Comparison of ENCODE assay signal across 14 cellular contexts in the genomic region with DNA sequence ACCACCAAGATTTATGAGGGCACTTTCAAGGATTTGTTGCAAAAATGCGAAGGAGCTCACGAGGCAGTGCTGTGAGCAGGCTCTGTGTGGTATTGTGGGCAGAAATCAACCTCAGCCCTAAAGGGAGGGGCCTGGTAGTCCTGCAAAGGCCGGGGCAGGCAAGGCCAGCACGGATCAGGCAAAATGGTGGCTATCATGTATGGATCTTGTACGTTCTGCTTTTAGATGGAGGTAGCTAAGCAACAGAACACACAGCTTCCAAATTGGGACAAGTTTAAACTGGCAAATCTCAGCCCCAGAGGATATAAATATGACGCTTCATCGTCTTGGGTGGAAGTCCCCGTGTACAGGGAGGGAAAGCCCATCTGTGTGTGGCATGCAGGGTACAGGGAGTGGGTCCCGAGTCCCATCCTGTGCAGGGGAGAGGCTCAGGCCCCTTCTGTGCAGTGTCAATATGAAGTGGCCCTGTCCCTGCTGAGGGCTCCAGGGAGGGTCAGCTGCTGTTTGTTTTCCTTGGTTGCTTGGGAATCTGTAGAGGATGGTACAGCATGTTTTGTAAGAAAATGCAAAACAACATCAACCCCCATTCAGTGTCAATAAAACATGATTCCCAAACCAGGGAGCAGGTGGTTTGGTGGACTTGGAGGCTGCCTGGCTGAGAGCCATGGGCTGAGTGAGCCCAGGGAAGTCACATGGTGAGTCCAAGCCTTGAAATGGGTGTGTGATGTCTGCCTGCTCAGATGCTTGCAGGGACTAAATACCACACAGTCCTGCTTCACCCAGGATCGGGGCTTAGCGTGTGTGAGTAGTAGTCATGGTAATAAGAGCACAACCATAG.
DNase-seq lines count a peak whose midpoint lies in the region; ATAC-seq and TF ChIP-seq lines count a peak whose summit lies in the region.
"Had no signal": no experiment of that assay in that cellular context is flagged by ENCODE, and none has a peak within 500 bp of the region (broad histone marks: within the 10 kb centered on the region; RNA-seq: fewer than 3 reads in every experiment).

No MANE protein-coding gene starts in this region.

- peak overlapping the region; percentile 46 for H3K4me3 Mint-ChIP-seq in neural progenitor cell
- H3K4me3 Mint-ChIP-seq: CD14-positive monocyte, memory B cell had no signal

- H2AFZ ChIP-seq in neural progenitor cell (replicated peaks) = no peak overlapping the region

- H3K4me1 ChIP-seq in neural progenitor cell = no peaks in the 10 kb centered on the region

- no peaks in the 10 kb centered on the region for H3K79me2 ChIP-seq in neural progenitor cell (ENCODE audit: low read depth)

- H3K4me1 Mint-ChIP-seq in neural progenitor cell = peaks cover 9% of the 10 kb centered on the region
- H3K4me1 Mint-ChIP-seq: CD14-positive monocyte, memory B cell had no signal

- no peak overlapping the region for H3K9ac ChIP-seq in neural progenitor cell

- H3K9me3 Mint-ChIP-seq in neural progenitor cell = no peaks in the 10 kb centered on the region
- H3K9me3 Mint-ChIP-seq: CD14-positive monocyte, memory B cell had no signal

- no peak overlapping the region for H3K4me3 ChIP-seq in neural progenitor cell
- H3K4me3 ChIP-seq: SK-N-MC had no signal

- no peaks in the 10 kb centered on the region for H4K20me1 ChIP-seq in neural progenitor cell (ENCODE audit: low read depth)

- H3K4me2 ChIP-seq in neural progenitor cell = no peak overlapping the region

- H3K27ac ChIP-seq in neural progenitor cell = no peak overlapping the region
- H3K27ac ChIP-seq: SK-N-MC had no signal

- H3K27me3 Mint-ChIP-seq in neural progenitor cell (ENCODE audit: insufficient read depth, low read depth) = peaks cover 9% of the 10 kb centered on the region

- no peaks in the 10 kb centered on the region for H3K36me3 Mint-ChIP-seq in neural progenitor cell
- H3K36me3 Mint-ChIP-seq: CD14-positive monocyte, memory B cell had no signal

- no peak for ATAC-seq in HG03025 (IDR thresholded peaks at IDR 0.05; ENCODE audit: low FRiP score, unreplicated experiment)

- H3K9me3 ChIP-seq in neural progenitor cell (ENCODE audit: low read depth) = no peaks in the 10 kb centered on the region

- H3K27me3 ChIP-seq in neural progenitor cell = no peaks in the 10 kb centered on the region

- no peaks in the 10 kb centered on the region for H3K36me3 ChIP-seq in neural progenitor cell

- H3K27ac Mint-ChIP-seq in neural progenitor cell = no peak overlapping the region
- H3K27ac Mint-ChIP-seq: CD14-positive monocyte, memory B cell had no signal

- DNase-seq in DMS53 (lab: John Stamatoyannopoulos, UW) = peak; percentile 99
- DNase-seq in NCI-H2196 treated with DMSO at 0.1 percent for 48 hours (lab: John Stamatoyannopoulos, UW; ENCODE audit: unreplicated experiment) = peak; percentile 72
- peak; percentile 31 for DNase-seq in ecto neural progenitor cell (ENCODE audit: low spot score)
- no peak for DNase-seq in neural progenitor cell (ENCODE audit: low spot score)
- DNase-seq in SIG-M5 treated with dmso at 0.1 percent for 504 hours (lab: John Stamatoyannopoulos, UW; ENCODE audit: unreplicated experiment) = no peak
- no peak for DNase-seq in activated CD4-positive, alpha-beta T cell treated with anti-CD3 and anti-CD28 coated beads, Interleukin-2, amount 50 U/mL, for 1 hour
- no peak for DNase-seq in COLO829 (ENCODE audit: low spot score)
- DNase-seq: activated T-cell treated with anti-CD3 and anti-CD28 coated beads for 4 hours; effector memory CD4-positive, alpha-beta T cell; IMR-90 had no signal

- TF ChIP-seq CTCF in neural progenitor cell (IDR thresholded peaks at IDR 0.05) = no peak

- no peaks in the 10 kb centered on the region for H3F3A ChIP-seq in neural progenitor cell (ENCODE audit: low read depth)

Comparison
In these comparisons a context has a peak if more than half of its experiments do, and no peak if none do; other contexts are left out.
1. DNase-seq: peak in DMS53 (single experiment), NCI-H2196 treated with DMSO at 0.1 percent for 48 hours (single experiment) and ecto neural progenitor cell (single experiment); none in neural progenitor cell (single experiment), SIG-M5 treated with dmso at 0.1 percent for 504 hours (single experiment), activated CD4-positive, alpha-beta T cell treated with anti-CD3 and anti-CD28 coated beads, Interleukin-2, amount 50 U/mL, for 1 hour (single experiment) and COLO829 (single experiment).